In genomic region chr12:42070056-42070455, GRCh38 we compare ENCODE assay signal across 14 cellular contexts.
DNase-seq lines count a peak whose midpoint lies in the region; ATAC-seq lines count a peak whose summit lies in the region.
"Had no signal": no experiment of that assay in that cellular context is flagged by ENCODE, and none has a peak within 500 bp of the region (broad histone marks: within the 10 kb centered on the region; RNA-seq: fewer than 3 reads in every experiment).

No MANE protein-coding gene starts in this region.

- H3K27me3 ChIP-seq in MG63 = no peaks in the 10 kb centered on the region
- H3K27me3 ChIP-seq: BE2C had no signal

- no peak for ATAC-seq in GM19023 (IDR thresholded peaks at IDR 0.05; ENCODE audit: unreplicated experiment)

- DNase-seq in MG63 (peak; percentile 5), fibroblast of gingiva (ENCODE audit: low read depth) (peak; percentile 5), myocyte (ENCODE audit: low read depth) (peak; percentile 85), LoVo (ENCODE audit: low spot score) (no peak), SKM-1 treated with dmso at 0.1 percent for 144 hours (lab: John Stamatoyannopoulos, UW; ENCODE audit: unreplicated experiment) (no peak)
- DNase-seq in activated CD4-positive, alpha-beta T cell treated with anti-CD3 and anti-CD28 coated beads, Interleukin-2, amount 50 U/mL, for 4 hours = no peak
- DNase-seq: BE2C; Caco-2; CD8-positive, alpha-beta memory T cell; DND-41; GDM1; HCEC 1CT; HFFc6 had no signal

- H3K9me3 ChIP-seq in MG63 = no peaks in the 10 kb centered on the region
- H3K9me3 ChIP-seq: BE2C, Caco-2 had no signal

- H3K4me3 ChIP-seq in MG63 = no peak overlapping the region

- no peaks in the 10 kb centered on the region for H3K36me3 ChIP-seq in MG63
- H3K36me3 ChIP-seq: BE2C had no signal

Comparison
In these comparisons a context has a peak if more than half of its experiments do, and no peak if none do; other contexts are left out.
1. DNase-seq: peak in MG63 (single experiment), fibroblast of gingiva (single experiment) and myocyte (single experiment); none in activated CD4-positive, alpha-beta T cell treated with anti-CD3 and anti-CD28 coated beads, Interleukin-2, amount 50 U/mL, for 4 hours (0 of 2), LoVo (single experiment) and SKM-1 treated with dmso at 0.1 percent for 144 hours (single experiment).